In the genomic region with DNA sequence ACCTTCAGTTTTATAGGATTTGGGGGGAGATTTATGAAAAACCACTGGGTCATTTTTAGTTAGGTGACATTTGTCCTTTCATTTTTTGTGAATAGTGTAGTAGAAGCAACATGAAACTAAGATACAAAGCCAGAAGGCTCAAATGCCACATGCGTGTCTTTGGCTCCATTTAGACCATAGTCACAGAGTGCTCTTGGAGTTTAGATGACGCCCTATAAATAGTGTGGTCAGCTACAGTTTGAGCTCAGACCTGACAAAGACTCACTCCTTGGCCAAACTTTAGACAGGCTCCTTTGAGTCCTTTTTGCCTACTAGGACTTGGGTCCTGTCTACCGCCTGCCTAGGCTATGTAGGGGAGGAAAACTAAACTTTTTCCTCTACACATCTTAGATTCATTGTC, we compare ENCODE assay signal across 35 cellular contexts. TPM values are rescaled to one million over a fixed set of nuclear protein-coding genes. Genes with fewer than 3 reads are reported as not detected.
"Had no signal": no experiment of that assay in that cellular context is flagged by ENCODE, and none has a peak within 500 bp of the region (broad histone marks: within the 10 kb centered on the region; RNA-seq: fewer than 3 reads in every experiment).

No MANE protein-coding gene starts in this region.

- DNase-seq: activated B cell treated with CpG ODN at 0.5 μM for 24 hours; activated CD4-positive, alpha-beta memory T cell treated with anti-CD3 and anti-CD28 coated beads for 36 hours; activated CD4-positive, alpha-beta T cell treated with anti-CD3 and anti-CD28 coated beads for 4 hours; activated CD4-positive, alpha-beta T cell treated with anti-CD3 and anti-CD28 coated beads, Interleukin-2, amount 10 ng/mL, durations not matched to agents 24 days and 14 days; activated CD4-positive, alpha-beta T cell treated with anti-CD3 and anti-CD28 coated beads, Interleukin-2, amount 50 U/mL, for 1 hour; activated CD4-positive, alpha-beta T cell treated with anti-CD3 and anti-CD28 coated beads, Interleukin-2, amount 50 U/mL, for 4 hours; activated CD4-positive, CD25-positive, alpha-beta regulatory T cell treated with anti-CD3 and anti-CD28 coated beads, Interleukin-2, amount 50 U/mL, for 72 hours; activated CD8-positive, alpha-beta memory T cell treated with anti-CD3 and anti-CD28 coated beads, Interleukin-2, amount 50 U/mL, for 4 hours; activated CD8-positive, alpha-beta T cell treated with anti-CD3 and anti-CD28 coated beads for 36 hours; activated effector memory CD4-positive, alpha-beta T cell treated with anti-CD3 and anti-CD28 coated beads, Interleukin-2, amount 50 U/mL, for 16 hours; activated gamma-delta T cell treated with Interleukin-2 at 50 U/mL for 16 hours; activated naive CD4-positive, alpha-beta T cell; activated naive CD4-positive, alpha-beta T cell treated with anti-CD3 and anti-CD28 coated beads for 36 hours; activated naive CD4-positive, alpha-beta T cell treated with anti-CD3 and anti-CD28 coated beads, Interleukin-2, amount 50 U/mL, for 16 hours; activated naive CD8-positive, alpha-beta T cell treated with anti-CD3 and anti-CD28 coated beads for 36 hours; activated T-cell treated with anti-CD3 and anti-CD28 coated beads for 4 hours; activated T-cell treated with anti-CD3 and anti-CD28 coated beads, Interleukin-2, amount 50 U/mL, for 1 hour; activated T-cell treated with anti-CD3 and anti-CD28 coated beads, Interleukin-2, amount 50 U/mL, for 4 hours; activated T-cell treated with anti-CD3 and anti-CD28 coated beads, Interleukin-2, amount 50 U/mL, for 72 hours; adrenal gland; amniotic stem cell; anterior cingulate cortex; caudate nucleus; cerebellar nuclear complex; T-cell; T-helper 2 cell; T-helper 9 cell had no signal

- H3K27ac ChIP-seq: adrenal gland, ascending aorta, cardiac muscle cell, VCaP had no signal

- ATAC-seq: activated CD8-positive, alpha-beta T cell treated with anti-CD3 and anti-CD28 coated beads for 36 hours; activated naive CD4-positive, alpha-beta T cell treated with anti-CD3 and anti-CD28 coated beads, Interleukin-2, amount 50 U/mL, for 72 hours; activated T-cell treated with anti-CD3 and anti-CD28 coated beads, Interleukin-2, amount 50 U/mL, for 4 hours; activated T-cell treated with anti-CD3 and anti-CD28 coated beads, Interleukin-2, amount 50 U/mL, for 72 hours; activated T-helper 17 cell treated with anti-CD3 and anti-CD28 coated beads, Interleukin-2, amount 50 U/mL, for 72 hours; T-cell had no signal

- H3K9me3 ChIP-seq: adrenal gland, ascending aorta had no signal

- H3K27me3 ChIP-seq: ascending aorta, cardiac muscle cell had no signal

- H3K36me3 ChIP-seq: adrenal gland, ascending aorta, cardiac muscle cell had no signal

- H3K4me3 ChIP-seq: adrenal gland, ascending aorta, cardiac muscle cell had no signal

- H3K4me1 ChIP-seq: adrenal gland, ascending aorta had no signal

RNA-seq across cellular contexts. Expression of a gene that starts 16.8 kb away (rescaled TPM):
- total RNA-seq: activated B cell treated with CpG ODN at 0.5 μM for 24 hours; activated CD4-positive, alpha-beta memory T cell treated with anti-CD3 and anti-CD28 coated beads for 36 hours; activated CD4-positive, alpha-beta T cell treated with anti-CD3 and anti-CD28 coated beads, Interleukin-2, amount 10 ng/mL, durations not matched to agents 24 days and 14 days; activated CD8-positive, alpha-beta memory T cell treated with anti-CD3 and anti-CD28 coated beads for 36 hours; activated CD8-positive, alpha-beta T cell treated with anti-CD3 and anti-CD28 coated beads for 36 hours; activated naive CD4-positive, alpha-beta T cell treated with anti-CD3 and anti-CD28 coated beads for 36 hours; activated naive CD4-positive, alpha-beta T cell treated with anti-CD3 and anti-CD28 coated beads, Interleukin-2, amount 50 U/mL, for 72 hours; activated naive CD8-positive, alpha-beta T cell treated with anti-CD3 and anti-CD28 coated beads for 36 hours; activated T-cell treated with anti-CD3 and anti-CD28 coated beads, Interleukin-2, amount 50 U/mL, for 4 hours; activated T-cell treated with anti-CD3 and anti-CD28 coated beads, Interleukin-2, amount 50 U/mL, for 72 hours; activated T-helper 1 cell treated with anti-CD3 and anti-CD28 coated beads, Interleukin-12 subunit alpha, Interleukin-12 subunit beta, Interleukin-2, Interleukin-4 antibody, amounts not matched to agents 30 ng/mL and 10 ng/mL and 1 ng/mL, durations not matched to agents 14 hours and 24 hours and 36 hours; activated T-helper 17 cell treated with anti-CD3 and anti-CD28 coated beads, Interleukin-2, amount 50 U/mL, for 72 hours; adrenal gland; ascending aorta; bronchial epithelial cell; cardiac muscle cell; T-cell had no signal
- polyA plus RNA-seq: adrenal gland, cardiac muscle cell had no signal
